ENCODE assay signal across 20 cellular contexts in the genomic region with DNA sequence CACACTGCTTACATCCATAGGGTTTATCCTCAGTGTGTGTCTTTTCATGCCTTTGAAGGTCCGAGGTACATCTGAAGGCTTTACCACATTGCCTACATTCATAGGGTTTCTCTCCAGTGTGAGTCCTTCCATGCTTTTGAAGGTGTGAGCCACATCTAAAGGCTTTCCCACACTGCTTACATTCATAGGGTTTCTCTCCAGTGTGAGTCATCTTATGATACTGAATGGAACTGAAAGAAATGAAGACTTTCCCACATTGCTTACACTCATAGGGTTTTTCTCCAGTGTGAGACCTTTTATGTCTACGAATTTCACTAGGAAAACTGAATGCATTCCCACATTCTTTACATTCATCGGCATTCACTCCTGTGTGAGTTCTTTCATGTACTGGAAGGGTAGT.
"Had no signal": no experiment of that assay in that cellular context is flagged by ENCODE, and none has a peak within 500 bp of the region (broad histone marks: within the 10 kb centered on the region; RNA-seq: fewer than 3 reads in every experiment).

No MANE protein-coding gene starts in this region.

- ATAC-seq: heart left ventricle, left lung, T-helper 17 cell, upper lobe of right lung, WTC11 had no signal

- H3K27me3 Mint-ChIP-seq: activated CD4-positive, alpha-beta T cell treated with anti-CD3 and anti-CD28 coated beads, Interleukin-2, amount 10 ng/mL, durations not matched to agents 7 days and 5 days; activated naive CD4-positive, alpha-beta T cell treated with anti-CD3 and anti-CD28 coated beads, Interleukin-2, amount 10 ng/mL, durations not matched to agents 7 days and 5 days; memory B cell; stimulated activated naive CD8-positive, alpha-beta T cell treated with anti-CD3 and anti-CD28 coated beads, Interleukin-15, Interleukin-2, amounts not matched to agents 100 ng/mL and 50 ng/mL, for 24 hours; T-helper 17 cell had no signal

- H3K27me3 ChIP-seq: brain microvascular endothelial cell, esophagus muscularis mucosa, heart left ventricle, left lung, testis, upper lobe of right lung had no signal

- DNase-seq: activated CD4-positive, alpha-beta T cell treated with anti-CD3 and anti-CD28 coated beads, Interleukin-2, amount 10 ng/mL, durations not matched to agents 7 days and 5 days; activated naive CD4-positive, alpha-beta T cell treated with anti-CD3 and anti-CD28 coated beads, Interleukin-2, amount 10 ng/mL, durations not matched to agents 7 days and 5 days; activated T-cell treated with anti-CD3 and anti-CD28 coated beads for 4 hours; amniotic stem cell; brain microvascular endothelial cell; cerebellar nuclear complex; heart left ventricle; islet precursor cell; left lung; stimulated activated CD4-positive, alpha-beta T cell treated with anti-CD3 and anti-CD28 coated beads, Interleukin-4, amount 100 ng/mL, for 1 hour; T-helper 17 cell; testis; upper lobe of right lung had no signal

- H3K4me3 ChIP-seq: esophagus muscularis mucosa, heart left ventricle, left lung, testis, upper lobe of right lung had no signal

- FAIRE-seq: endometrium, frontal cortex had no signal

- H3K4me1 ChIP-seq: left lung, testis, upper lobe of right lung had no signal

- H3K9me3 ChIP-seq: testis had no signal

- H3K27ac ChIP-seq: brain microvascular endothelial cell, esophagus muscularis mucosa, heart left ventricle, left lung, testis, upper lobe of right lung had no signal

- H3K27ac Mint-ChIP-seq: activated CD4-positive, alpha-beta T cell treated with anti-CD3 and anti-CD28 coated beads, Interleukin-2, amount 10 ng/mL, durations not matched to agents 7 days and 5 days; activated naive CD4-positive, alpha-beta T cell treated with anti-CD3 and anti-CD28 coated beads, Interleukin-2, amount 10 ng/mL, durations not matched to agents 7 days and 5 days; activated T-helper 2 cell treated with anti-CD3 and anti-CD28 coated beads, Interferon-gamma antibody, Interleukin-2, Interleukin-4, amounts not matched to agents 10 μg/mL and 5 μg/mL and 100 μg/mL, durations not matched to agents 14 hours and 24 hours and 36 hours; memory B cell; stimulated activated naive CD8-positive, alpha-beta T cell treated with anti-CD3 and anti-CD28 coated beads, Interleukin-15, Interleukin-2, amounts not matched to agents 100 ng/mL and 50 ng/mL, for 24 hours; T-helper 17 cell; WTC11 had no signal

- H3K4me3 Mint-ChIP-seq: activated CD4-positive, alpha-beta T cell treated with anti-CD3 and anti-CD28 coated beads, Interleukin-2, amount 10 ng/mL, durations not matched to agents 7 days and 5 days; activated naive CD4-positive, alpha-beta T cell treated with anti-CD3 and anti-CD28 coated beads, Interleukin-2, amount 10 ng/mL, durations not matched to agents 7 days and 5 days; memory B cell; stimulated activated naive CD8-positive, alpha-beta T cell treated with anti-CD3 and anti-CD28 coated beads, Interleukin-15, Interleukin-2, amounts not matched to agents 100 ng/mL and 50 ng/mL, for 24 hours; T-helper 17 cell; WTC11 had no signal
